In genomic region chrX:22063284-22063683, GRCh38 we compare ENCODE assay signal across 8 cellular contexts. TPM values are rescaled to one million over a fixed set of nuclear protein-coding genes. Genes with fewer than 3 reads are reported as not detected.
DNase-seq lines count a peak whose midpoint lies in the region; ATAC-seq lines count a peak whose summit lies in the region.

No MANE protein-coding gene starts in this region.

- DNase-seq in MV-4-11 (lab: John Stamatoyannopoulos, UW) (peak; percentile 51), left kidney (ENCODE audit: low read depth, low spot score) (peak; percentile 78), ureter (ENCODE audit: low spot score) (no peak), NCI-H2081 (lab: John Stamatoyannopoulos, UW) (no peak), NCI-H2029 treated with DMSO at 0.1 percent for 48 hours (lab: John Stamatoyannopoulos, UW) (no peak), cerebellar nuclear complex (lab: John Stamatoyannopoulos, UW) (no peak)

- ATAC-seq in GM18511 (IDR thresholded peaks at IDR 0.05; ENCODE audit: unreplicated experiment) (peak; percentile 92), GM21825 (IDR thresholded peaks at IDR 0.05; ENCODE audit: unreplicated experiment) (peak; percentile 74)

RNA-seq across cellular contexts. Expression of gene PHEX, which starts 31.2 kb away (rescaled TPM):
- 0.26 TPM for total RNA-seq in ureter

Comparison
In these comparisons a context has a peak if more than half of its experiments do, and no peak if none do; other contexts are left out.
1. DNase-seq: peak in MV-4-11 (single experiment) and left kidney (single experiment); none in ureter (single experiment), NCI-H2081 (0 of 2), NCI-H2029 treated with DMSO at 0.1 percent for 48 hours (single experiment) and cerebellar nuclear complex (0 of 2).